14 cellular contexts compared by ENCODE assay signal in the genomic region with DNA sequence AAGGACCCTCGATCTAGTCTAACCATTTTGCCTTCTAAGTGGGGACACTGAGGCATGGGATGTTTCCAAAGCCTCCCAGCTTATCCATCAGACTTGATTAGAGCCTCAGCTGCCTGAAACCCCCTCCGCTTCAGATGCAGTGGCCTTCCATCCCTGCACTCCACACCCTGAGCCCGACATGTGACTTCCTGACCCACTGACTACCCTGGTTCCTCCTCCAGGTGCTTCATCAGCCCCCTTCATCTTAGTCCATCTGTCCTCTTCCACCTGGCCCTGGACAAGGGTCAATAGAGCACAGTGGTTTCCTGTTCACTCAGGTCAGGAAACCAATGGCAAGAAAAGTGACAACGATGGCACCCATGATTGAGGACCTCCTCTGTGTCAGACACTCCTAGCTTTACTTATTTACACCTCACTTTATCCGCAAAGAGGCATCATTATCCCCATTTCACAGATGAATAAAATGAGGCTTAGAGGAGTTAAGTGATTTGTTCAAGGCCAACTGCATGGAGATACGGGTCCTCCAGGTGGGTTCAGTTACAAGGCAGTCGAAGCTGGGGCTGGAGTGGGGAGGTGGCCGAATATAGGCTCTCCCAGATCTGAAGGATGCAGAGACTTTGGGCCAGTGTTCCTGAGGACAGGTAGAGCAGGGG.
DNase-seq lines count a peak whose midpoint lies in the region; ATAC-seq and TF ChIP-seq lines count a peak whose summit lies in the region.
"Had no signal": no experiment of that assay in that cellular context is flagged by ENCODE, and none has a peak within 500 bp of the region (broad histone marks: within the 10 kb centered on the region; RNA-seq: fewer than 3 reads in every experiment).

No MANE protein-coding gene starts in this region.

- no peak for TF ChIP-seq CTCF in natural killer cell (IDR thresholded peaks at IDR 0.05)

- H3K4me1 Mint-ChIP-seq in T-helper 2 cell treated with Interferon-gamma antibody and Interleukin-4, amounts not matched to agents 5 μg/mL and 100 μg/mL, for 36 hours (ENCODE audit: low read depth) = peaks cover 60% of the 10 kb centered on the region
- peaks cover 49% of the 10 kb centered on the region for H3K4me1 Mint-ChIP-seq in activated T-cell treated with anti-CD3 and anti-CD28 coated beads, Interleukin-2, amount 50 U/mL, for 24 hours (ENCODE audit: low read depth)
- peaks cover 32 to 39% of the 10 kb centered on the region in 2 donors for H3K4me1 Mint-ChIP-seq in natural killer cell

- no peak for DNase-seq in T-helper 2 cell treated with Interferon-gamma antibody and Interleukin-4, amounts not matched to agents 5 μg/mL and 100 μg/mL, for 36 hours (ENCODE audit: low spot score)
- DNase-seq in T-helper 2 cell (no peak), natural killer cell (no peak), epidermal melanocyte (ENCODE audit: insufficient read length, low spot score) (no peak), AG08395 (ENCODE audit: low spot score) (no peak)
- DNase-seq in activated T-cell treated with anti-CD3 and anti-CD28 coated beads, Interleukin-2, amount 50 U/mL, for 24 hours = peak; percentile 33
- DNase-seq: 8988T, COR-L47, NCI-H1105, NCI-H345, PC-3, small intestine had no signal

- ATAC-seq in HG03460 (IDR thresholded peaks at IDR 0.05; ENCODE audit: unreplicated experiment) = peak; percentile 0
- ATAC-seq in natural killer cell = peak in 2 of 3 donors; percentile 8 to 9
- no peak for ATAC-seq in HG02884 (IDR thresholded peaks at IDR 0.05; ENCODE audit: unreplicated experiment)
- ATAC-seq: PC-3 had no signal

- H3K27me3 Mint-ChIP-seq in T-helper 2 cell treated with Interferon-gamma antibody and Interleukin-4, amounts not matched to agents 5 μg/mL and 100 μg/mL, for 36 hours (ENCODE audit: low read depth) = no peaks in the 10 kb centered on the region
- H3K27me3 Mint-ChIP-seq in activated T-cell treated with anti-CD3 and anti-CD28 coated beads, Interleukin-2, amount 50 U/mL, for 24 hours = no peaks in the 10 kb centered on the region
- peaks cover 24 to 30% of the 10 kb centered on the region in 2 donors for H3K27me3 Mint-ChIP-seq in natural killer cell (ENCODE audit: low read depth in 2 of 2)

- intact Hi-C loops in natural killer cell (cut with micrococcal nuclease) = no loop called here

- peak overlapping the region; percentile 69 for H3K4me3 Mint-ChIP-seq in T-helper 2 cell treated with Interferon-gamma antibody and Interleukin-4, amounts not matched to agents 5 μg/mL and 100 μg/mL, for 36 hours
- H3K4me3 Mint-ChIP-seq in activated T-cell treated with anti-CD3 and anti-CD28 coated beads, Interleukin-2, amount 50 U/mL, for 24 hours = peak overlapping the region; percentile 73
- H3K4me3 Mint-ChIP-seq in natural killer cell = peak overlapping the region; percentile 47

- H3K27ac Mint-ChIP-seq in T-helper 2 cell treated with Interferon-gamma antibody and Interleukin-4, amounts not matched to agents 5 μg/mL and 100 μg/mL, for 36 hours = peak overlapping the region; percentile 39
- peak overlapping the region; percentile 93 for H3K27ac Mint-ChIP-seq in activated T-cell treated with anti-CD3 and anti-CD28 coated beads, Interleukin-2, amount 50 U/mL, for 24 hours
- H3K27ac Mint-ChIP-seq in natural killer cell = peak overlapping the region; percentile 51 to 71

- H3K9me3 Mint-ChIP-seq in T-helper 2 cell treated with Interferon-gamma antibody and Interleukin-4, amounts not matched to agents 5 μg/mL and 100 μg/mL, for 36 hours = no peaks in the 10 kb centered on the region
- no peaks in the 10 kb centered on the region for H3K9me3 Mint-ChIP-seq in activated T-cell treated with anti-CD3 and anti-CD28 coated beads, Interleukin-2, amount 50 U/mL, for 24 hours
- no peaks in the 10 kb centered on the region for H3K9me3 Mint-ChIP-seq in natural killer cell

- H3K36me3 Mint-ChIP-seq in T-helper 2 cell treated with Interferon-gamma antibody and Interleukin-4, amounts not matched to agents 5 μg/mL and 100 μg/mL, for 36 hours (ENCODE audit: low read depth) = no peaks in the 10 kb centered on the region
- peaks cover 4% of the 10 kb centered on the region for H3K36me3 Mint-ChIP-seq in activated T-cell treated with anti-CD3 and anti-CD28 coated beads, Interleukin-2, amount 50 U/mL, for 24 hours (ENCODE audit: low read depth)
- H3K36me3 Mint-ChIP-seq in natural killer cell = no peaks in the 10 kb centered on the region

Comparison
In these comparisons a context has a peak if more than half of its experiments do, and no peak if none do; other contexts are left out.
1. H3K27ac Mint-ChIP-seq: peak in every context shown above with its lines; median percentile 93 in activated T-cell treated with anti-CD3 and anti-CD28 coated beads, Interleukin-2, amount 50 U/mL, for 24 hours; 61 in natural killer cell; 39 in T-helper 2 cell treated with Interferon-gamma antibody and Interleukin-4, amounts not matched to agents 5 μg/mL and 100 μg/mL, for 36 hours.